ENCODE assay signal across 29 cellular contexts in genomic region chr11:116650052-116650451, GRCh38.
"Had no signal": no experiment of that assay in that cellular context is flagged by ENCODE, and none has a peak within 500 bp of the region (broad histone marks: within the 10 kb centered on the region; RNA-seq: fewer than 3 reads in every experiment).

No MANE protein-coding gene starts in this region.

- H3K27ac Mint-ChIP-seq: activated CD4-positive, alpha-beta memory T cell treated with anti-CD3 and anti-CD28 coated beads, Interleukin-2, amount 10 ng/mL, durations not matched to agents 7 days and 5 days; activated CD4-positive, alpha-beta T cell treated with anti-CD3 and anti-CD28 coated beads for 36 hours; activated CD4-positive, alpha-beta T cell treated with anti-CD3 and anti-CD28 coated beads, Interleukin-2, amount 10 ng/mL, durations not matched to agents 24 days and 14 days; activated naive CD4-positive, alpha-beta T cell treated with anti-CD3 and anti-CD28 coated beads for 36 hours; activated naive CD4-positive, alpha-beta T cell treated with anti-CD3 and anti-CD28 coated beads, Interleukin-2, amount 50 U/mL, for 24 hours; activated naive CD8-positive, alpha-beta T cell treated with anti-CD3 and anti-CD28 coated beads for 36 hours; activated naive CD8-positive, alpha-beta T cell treated with anti-CD3 and anti-CD28 coated beads, Interleukin-2, amount 50 U/mL, for 24 hours; activated T-helper 1 cell treated with anti-CD3 and anti-CD28 coated beads, Interleukin-12 subunit alpha, Interleukin-12 subunit beta, Interleukin-2, Interleukin-4 antibody, amounts not matched to agents 30 ng/mL and 10 ng/mL and 1 ng/mL, durations not matched to agents 14 hours and 24 hours and 36 hours; activated T-helper 2 cell treated with anti-CD3 and anti-CD28 coated beads, Interferon-gamma antibody, Interleukin-2, Interleukin-4, amounts not matched to agents 10 μg/mL and 5 μg/mL and 100 μg/mL, durations not matched to agents 14 hours and 24 hours and 36 hours; dendritic cell treated with granulocyte-macrophage colony-stimulating factor and Interleukin-4, amounts not matched to agents 40 ng/mL and 50 ng/mL, for 4 days; effector memory CD8-positive, alpha-beta T cell had no signal

- H3K9me3 ChIP-seq: adrenal gland had no signal

- H3K4me1 Mint-ChIP-seq: activated CD4-positive, alpha-beta memory T cell treated with anti-CD3 and anti-CD28 coated beads, Interleukin-2, amount 10 ng/mL, durations not matched to agents 7 days and 5 days; activated CD4-positive, alpha-beta T cell treated with anti-CD3 and anti-CD28 coated beads for 36 hours; activated CD4-positive, alpha-beta T cell treated with anti-CD3 and anti-CD28 coated beads, Interleukin-2, amount 10 ng/mL, durations not matched to agents 24 days and 14 days; activated naive CD4-positive, alpha-beta T cell treated with anti-CD3 and anti-CD28 coated beads, Interleukin-2, amount 50 U/mL, for 24 hours; activated naive CD8-positive, alpha-beta T cell treated with anti-CD3 and anti-CD28 coated beads for 36 hours; activated naive CD8-positive, alpha-beta T cell treated with anti-CD3 and anti-CD28 coated beads, Interleukin-2, amount 50 U/mL, for 24 hours had no signal

- H3K4me3 ChIP-seq: adrenal gland, body of pancreas, dorsolateral prefrontal cortex, esophagus squamous epithelium, gastroesophageal sphincter, heart right ventricle had no signal

- H3K27ac ChIP-seq: adrenal gland, body of pancreas, dorsolateral prefrontal cortex, esophagus squamous epithelium, gastroesophageal sphincter, heart right ventricle had no signal

- H3K27me3 ChIP-seq: adrenal gland, body of pancreas, dorsolateral prefrontal cortex had no signal

- H3K4me3 Mint-ChIP-seq: activated CD4-positive, alpha-beta memory T cell treated with anti-CD3 and anti-CD28 coated beads, Interleukin-2, amount 10 ng/mL, durations not matched to agents 7 days and 5 days; activated CD4-positive, alpha-beta T cell treated with anti-CD3 and anti-CD28 coated beads for 36 hours; activated CD4-positive, alpha-beta T cell treated with anti-CD3 and anti-CD28 coated beads, Interleukin-2, amount 10 ng/mL, durations not matched to agents 24 days and 14 days; activated naive CD4-positive, alpha-beta T cell treated with anti-CD3 and anti-CD28 coated beads for 36 hours; activated naive CD4-positive, alpha-beta T cell treated with anti-CD3 and anti-CD28 coated beads, Interleukin-2, amount 50 U/mL, for 24 hours; activated naive CD8-positive, alpha-beta T cell treated with anti-CD3 and anti-CD28 coated beads for 36 hours; activated naive CD8-positive, alpha-beta T cell treated with anti-CD3 and anti-CD28 coated beads, Interleukin-2, amount 50 U/mL, for 24 hours; activated T-helper 1 cell treated with anti-CD3 and anti-CD28 coated beads, Interleukin-12 subunit alpha, Interleukin-12 subunit beta, Interleukin-2, Interleukin-4 antibody, amounts not matched to agents 30 ng/mL and 10 ng/mL and 1 ng/mL, durations not matched to agents 14 hours and 24 hours and 36 hours; dendritic cell treated with granulocyte-macrophage colony-stimulating factor and Interleukin-4, amounts not matched to agents 40 ng/mL and 50 ng/mL, for 4 days; effector memory CD8-positive, alpha-beta T cell had no signal

- H3K36me3 ChIP-seq: adrenal gland, esophagus squamous epithelium, gastroesophageal sphincter, heart right ventricle had no signal

- H3K36me3 Mint-ChIP-seq: activated naive CD4-positive, alpha-beta T cell treated with anti-CD3 and anti-CD28 coated beads, Interleukin-2, amount 50 U/mL, for 24 hours had no signal

- H3K27me3 Mint-ChIP-seq: activated CD4-positive, alpha-beta T cell treated with anti-CD3 and anti-CD28 coated beads for 36 hours; activated naive CD4-positive, alpha-beta T cell treated with anti-CD3 and anti-CD28 coated beads, Interleukin-2, amount 50 U/mL, for 24 hours; activated naive CD8-positive, alpha-beta T cell treated with anti-CD3 and anti-CD28 coated beads for 36 hours; activated naive CD8-positive, alpha-beta T cell treated with anti-CD3 and anti-CD28 coated beads, Interleukin-2, amount 50 U/mL, for 24 hours had no signal

- ATAC-seq: activated CD4-positive, alpha-beta T cell treated with anti-CD3 and anti-CD28 coated beads for 36 hours; activated naive CD8-positive, alpha-beta T cell treated with anti-CD3 and anti-CD28 coated beads, Interleukin-2, amount 50 U/mL, for 24 hours; body of pancreas; effector memory CD8-positive, alpha-beta T cell; gastroesophageal sphincter; heart right ventricle had no signal

- DNase-seq: activated CD4-positive, alpha-beta memory T cell treated with anti-CD3 and anti-CD28 coated beads, Interleukin-2, amount 10 ng/mL, durations not matched to agents 7 days and 5 days; activated CD4-positive, alpha-beta T cell treated with anti-CD3 and anti-CD28 coated beads for 36 hours; activated CD4-positive, alpha-beta T cell treated with anti-CD3 and anti-CD28 coated beads, Interleukin-2, amount 10 ng/mL, durations not matched to agents 24 days and 14 days; activated CD4-positive, CD25-positive, alpha-beta regulatory T cell; activated CD4-positive, CD25-positive, alpha-beta regulatory T cell treated with anti-CD3 and anti-CD28 coated beads, Interleukin-2, amount 50 U/mL, for 72 hours; activated effector memory CD4-positive, alpha-beta T cell treated with anti-CD3 and anti-CD28 coated beads, Interleukin-2, amount 50 U/mL, for 16 hours; activated naive CD4-positive, alpha-beta T cell treated with anti-CD3 and anti-CD28 coated beads for 36 hours; activated naive CD8-positive, alpha-beta T cell treated with anti-CD3 and anti-CD28 coated beads for 36 hours; activated naive CD8-positive, alpha-beta T cell treated with anti-CD3 and anti-CD28 coated beads, Interleukin-2, amount 50 U/mL, for 24 hours; activated T-cell treated with anti-CD3 and anti-CD28 coated beads, Interleukin-2, amount 50 U/mL, for 1 hour; activated T-cell treated with anti-CD3 and anti-CD28 coated beads, Interleukin-2, amount 50 U/mL, for 48 hours; adrenal gland; amygdala; aorta; body of pancreas; caudate nucleus; dorsolateral prefrontal cortex; effector CD4-positive, alpha-beta T cell; effector memory CD8-positive, alpha-beta T cell; erythroblast; esophagus squamous epithelium; foreskin melanocyte; heart right ventricle; T-helper 2 cell had no signal

- H3K4me1 ChIP-seq: adrenal gland, body of pancreas, esophagus squamous epithelium, gastroesophageal sphincter, heart right ventricle had no signal

- H3K9me3 Mint-ChIP-seq: activated CD4-positive, alpha-beta T cell treated with anti-CD3 and anti-CD28 coated beads, Interleukin-2, amount 10 ng/mL, durations not matched to agents 24 days and 14 days; activated naive CD4-positive, alpha-beta T cell treated with anti-CD3 and anti-CD28 coated beads, Interleukin-2, amount 50 U/mL, for 24 hours; activated T-helper 2 cell treated with anti-CD3 and anti-CD28 coated beads, Interferon-gamma antibody, Interleukin-2, Interleukin-4, amounts not matched to agents 10 μg/mL and 5 μg/mL and 100 μg/mL, durations not matched to agents 14 hours and 24 hours and 36 hours; dendritic cell treated with granulocyte-macrophage colony-stimulating factor and Interleukin-4, amounts not matched to agents 40 ng/mL and 50 ng/mL, for 4 days; effector memory CD8-positive, alpha-beta T cell had no signal
